ENCODE assay signal across 17 cellular contexts in the genomic region with DNA sequence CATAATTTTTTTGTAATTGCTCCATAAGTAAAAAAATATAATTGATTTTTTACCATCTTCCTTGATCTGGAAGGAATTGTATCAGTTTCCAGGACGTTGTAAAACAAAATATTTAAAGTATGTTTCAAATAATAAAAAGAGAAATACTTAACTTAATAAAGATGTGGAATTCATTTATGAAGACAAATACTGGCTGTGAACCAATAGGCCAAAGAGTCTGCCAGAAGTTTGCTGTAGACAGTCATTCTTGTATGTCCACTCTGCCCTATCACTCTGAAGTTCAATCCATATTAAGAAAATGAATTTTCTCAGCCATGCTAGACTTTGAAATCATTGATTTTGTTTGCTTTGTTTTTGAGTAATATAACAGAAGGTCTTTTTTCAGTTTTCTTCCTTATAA.
"Had no signal": no experiment of that assay in that cellular context is flagged by ENCODE, and none has a peak within 500 bp of the region (broad histone marks: within the 10 kb centered on the region; RNA-seq: fewer than 3 reads in every experiment).

No MANE protein-coding gene starts in this region.

- H3K9ac ChIP-seq: parathyroid adenoma had no signal

- DNase-seq: activated gamma-delta T cell treated with Interleukin-2 at 50 U/mL for 16 hours; activated T-cell treated with anti-CD3 and anti-CD28 coated beads, Interleukin-2, amount 50 U/mL, for 1 hour; aorta; caudate nucleus; effector memory CD8-positive, alpha-beta T cell; left ventricle myocardium inferior; right cardiac atrium; stimulated activated CD4-positive, alpha-beta T cell treated with anti-CD3 and anti-CD28 coated beads, Interleukin-12 subunit alpha, Interleukin-12 subunit beta, amount 100 ng/mL, for 4 hours; stimulated activated CD4-positive, alpha-beta T cell treated with anti-CD3 and anti-CD28 coated beads, Interleukin-4, amount 100 ng/mL, for 4 hours; stimulated activated naive CD8-positive, alpha-beta T cell treated with anti-CD3 and anti-CD28 coated beads, Interleukin-15, Interleukin-2, amounts not matched to agents 100 U/mL and 50 U/mL, for 24 hours; substantia nigra; T-helper 9 cell had no signal

- H2AFZ ChIP-seq: parathyroid adenoma had no signal

- ATAC-seq: effector memory CD8-positive, alpha-beta T cell; natural killer cell treated with Interleukin-12 subunit alpha and Interleukin-12 subunit beta and Interleukin-15 and Interleukin-18, amount 100 ng/mL, for 72 hours; stimulated activated naive CD8-positive, alpha-beta T cell treated with anti-CD3 and anti-CD28 coated beads, Interleukin-15, Interleukin-2, amounts not matched to agents 100 U/mL and 50 U/mL, for 24 hours had no signal

- H3K4me1 ChIP-seq: parathyroid adenoma had no signal

- H3K27ac ChIP-seq: neutrophil, parathyroid adenoma, tibial nerve had no signal

- H3K36me3 ChIP-seq: esophagus muscularis mucosa, left ventricle myocardium inferior, tibial nerve had no signal

- H3K79me2 ChIP-seq: parathyroid adenoma had no signal

- H3K4me3 ChIP-seq: esophagus muscularis mucosa, left ventricle myocardium inferior, tibial nerve had no signal

- H3K9me3 ChIP-seq: esophagus muscularis mucosa, left ventricle myocardium inferior, neutrophil, tibial nerve had no signal

- H3K27me3 ChIP-seq: esophagus muscularis mucosa, neutrophil, tibial nerve had no signal
